ENCODE assay signal across 8 cellular contexts in the genomic region with DNA sequence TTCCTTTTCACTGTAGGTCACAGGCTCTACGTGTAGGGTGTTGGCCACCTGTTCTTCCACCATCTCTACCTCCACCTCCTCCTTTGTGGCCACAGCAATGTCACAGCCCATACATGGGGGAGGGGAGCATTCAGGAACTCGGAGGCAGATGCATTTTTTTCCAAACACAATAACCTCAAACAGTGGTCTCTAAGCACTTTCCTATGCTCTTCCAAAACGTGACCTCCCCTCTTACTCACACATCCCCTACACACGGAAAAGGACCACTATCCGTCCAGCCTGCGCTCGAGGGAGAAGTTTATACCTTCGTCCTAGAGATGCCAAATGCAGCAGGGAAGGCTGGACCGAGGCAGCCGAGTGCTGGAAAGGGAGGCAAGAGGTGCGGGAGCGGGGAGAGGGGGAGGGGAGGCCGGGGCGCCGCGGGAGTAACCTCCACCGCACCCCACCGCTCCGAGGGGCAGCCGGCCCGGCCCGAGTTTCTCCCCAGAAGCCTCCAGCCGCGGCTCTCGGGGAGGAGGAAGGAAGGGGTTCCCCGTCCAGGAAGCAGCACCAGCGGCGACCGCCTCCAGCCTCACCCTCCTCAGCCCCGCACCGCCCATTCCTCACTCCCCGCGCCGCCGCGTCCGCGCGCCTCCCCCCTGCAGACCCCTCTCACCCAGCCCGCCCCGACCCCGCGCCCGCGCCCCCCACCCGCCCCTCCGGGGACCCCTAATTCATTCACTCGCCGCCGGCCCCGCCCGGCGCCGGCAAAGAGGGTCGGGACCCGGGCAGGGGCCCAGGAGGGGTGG. TPM values are rescaled to one million over a fixed set of nuclear protein-coding genes. Genes with fewer than 3 reads are reported as not detected.
A peak's percentile ranks its signal among the peaks of the same experiment; 100 is the strongest.
DNase-seq lines count a peak whose midpoint lies in the region; ATAC-seq, FAIRE-seq and TF ChIP-seq lines count a peak whose summit lies in the region.

No MANE protein-coding gene starts in this region.

- DNase-seq in 8988T (peak; percentile 7), GM18507 (ENCODE audit: extremely low spot score, insufficient read length, low read depth) (no peak), Panc1 (ENCODE audit: low read depth, low spot score) (no peak), activated gamma-delta T cell (lab: John Stamatoyannopoulos, UW) (peak; percentile 46), neuronal stem cell (ENCODE audit: low spot score) (peak; percentile 27), tibial nerve (ENCODE audit: low spot score in 2 of 2) (peak; percentile 10 to 23)

- no peak overlapping the region for H3K4ac ChIP-seq in neuronal stem cell (ENCODE audit: low read length)

- peak; percentile 71 for FAIRE-seq in GM18507 (lab: Jason Lieb, UNC)

- H2BK5ac ChIP-seq in neuronal stem cell (ENCODE audit: low read length): peak overlapping the region; percentile 62

- H3K4me1 ChIP-seq in Panc1 (ENCODE audit: control insufficient read depth, insufficient read depth, low read length) (peaks cover 9% of the 10 kb centered on the region), gastroesophageal sphincter (peaks cover 0 to 43% (median 5%) of the 10 kb centered on the region in 3 donors), neuronal stem cell (ENCODE audit: control insufficient read depth in 2 of 2, insufficient read depth in 1 of 2, low read depth in 1 of 2, low read length in 2 of 2) (peaks cover 3 to 6% of the 10 kb centered on the region in 2 donors), tibial nerve (peaks cover 0 to 27% (median 10%) of the 10 kb centered on the region in 4 donors)

- peak overlapping the region; percentile 99 for H3K18ac ChIP-seq in neuronal stem cell (ENCODE audit: low read length)

- H4K91ac ChIP-seq in neuronal stem cell (ENCODE audit: low read depth, low read length, poor library complexity): no peak overlapping the region

- peak overlapping the region; percentile 69 for H3K4me2 ChIP-seq in neuronal stem cell (ENCODE audit: insufficient read depth, low read length, poor library complexity, severe bottlenecking)

- H3K79me1 ChIP-seq in neuronal stem cell (ENCODE audit: low read depth, low read length): peaks cover 3% of the 10 kb centered on the region

- TF ChIP-seq EP300 in gastroesophageal sphincter (IDR thresholded peaks at IDR 0.05) (no peak), tibial nerve (IDR thresholded peaks at IDR 0.05) (no peak)

- TF ChIP-seq CTCF in Panc1 (IDR thresholded peaks at IDR 0.05) (no peak), gastroesophageal sphincter (IDR thresholded peaks at IDR 0.05) (no peak), tibial nerve (IDR thresholded peaks at IDR 0.05) (no peak)

- H4K8ac ChIP-seq in neuronal stem cell (ENCODE audit: low read depth, low read length): peak overlapping the region; percentile 57

- peak overlapping the region; percentile 87 for H2BK15ac ChIP-seq in neuronal stem cell (ENCODE audit: low read length)

- H2AK5ac ChIP-seq in neuronal stem cell (ENCODE audit: low read depth, low read length): peak overlapping the region; percentile 74

- peak overlapping the region; percentile 86 for H3K23ac ChIP-seq in neuronal stem cell (ENCODE audit: low read depth, low read length, poor library complexity)

- peak overlapping the region; percentile 93 for H2AFZ ChIP-seq in neuronal stem cell (ENCODE audit: low read length)

- intact Hi-C loops in Panc1 (cut with micrococcal nuclease; ENCODE audit: unreplicated experiment): no loop called here

- no peaks in the 10 kb centered on the region for H3K9me3 ChIP-seq in Panc1 (ENCODE audit: control insufficient read depth, insufficient read depth, low read depth, low read length)
- no peaks in the 10 kb centered on the region for H3K9me3 ChIP-seq in gastroesophageal sphincter
- H3K9me3 ChIP-seq in neuronal stem cell (replicated peaks in 1 of 2; ENCODE audit: control insufficient read depth in 2 of 2, insufficient read depth in 1 of 2, low read depth in 1 of 2, low read length in 2 of 2): peaks cover 0 to 5% of the 10 kb centered on the region in 2 donors
- H3K9me3 ChIP-seq in tibial nerve: no peaks in the 10 kb centered on the region

- peak; percentile 26 for ATAC-seq in HG03135 (IDR thresholded peaks at IDR 0.05; ENCODE audit: unreplicated experiment)
- peak; percentile 59 for ATAC-seq in Panc1
- ATAC-seq in gastroesophageal sphincter: peak; percentile 20

- H3K27ac ChIP-seq in Panc1 (ENCODE audit: low read length) (peak overlapping the region; percentile 67), gastroesophageal sphincter (peak overlapping the region; percentile 92 to 99 (median 96)), neuronal stem cell (replicated peaks; ENCODE audit: low read length) (peak overlapping the region; percentile 85), tibial nerve (peak overlapping the region; percentile 82 to 99 (median 98))

- H3K36me3 ChIP-seq in Panc1 (ENCODE audit: control insufficient read depth, insufficient read depth, low read length): peaks cover 2% of the 10 kb centered on the region; the same call in 1 of the 2 replicates
- H3K36me3 ChIP-seq in gastroesophageal sphincter: no peaks in the 10 kb centered on the region
- H3K36me3 ChIP-seq in neuronal stem cell (replicated peaks in 1 of 2; ENCODE audit: control insufficient read depth in 2 of 2, insufficient read depth in 2 of 2, low read length in 2 of 2): peaks cover 0 to 5% of the 10 kb centered on the region in 2 donors
- H3K36me3 ChIP-seq in tibial nerve: peaks cover 0 to 8% (median 0%) of the 10 kb centered on the region in 3 donors

- in situ Hi-C loops in Panc1 (cut with HindIII; ENCODE audit: low pct_unique_long_range_greater_than_20kb, low sequenced_read_pairs): no loop called here

- H3K14ac ChIP-seq in neuronal stem cell (ENCODE audit: low read length): peak overlapping the region; percentile 79

- 0% methylated on average over 1 to 3 of the region's 56 CpGs for WGBS in gastroesophageal sphincter (ENCODE audit: low coverage in 1 of 2), 2 donors
- no CpG with 5 or more reads among the region's 56 CpGs for WGBS in neuronal stem cell (ENCODE audit: extremely low coverage in 2 of 2, insufficient read length in 2 of 2, insufficient replicate concordance in 1 of 2), 2 donors
- 1 to 3% methylated on average over 11 to 19 of the region's 56 CpGs for WGBS in tibial nerve, 2 donors

- POLR2A ChIA-PET in Panc1 (lab: Charles Lee): interaction anchor here (0.6 to 1.0 kb wide), 4 partner anchors 22 to 1985 kb away, joined by 5 to 7 read pairs (median 6); no protein-coding TSS in a partner anchor

- H2BK120ac ChIP-seq in neuronal stem cell (ENCODE audit: low read depth, low read length): no peak overlapping the region

- H3K4me3 ChIP-seq in Panc1 (ENCODE audit: low read depth in 2 of 2, low read length in 2 of 2) (peak overlapping the region; percentile 65 to 80), gastroesophageal sphincter (peak overlapping the region; percentile 89 to 100), neuronal stem cell (ENCODE audit: low read length in 2 of 2) (peak overlapping the region; percentile 75 to 97), tibial nerve (peak overlapping the region; percentile 81 to 98 (median 88))

- CTCF ChIA-PET in Panc1 (lab: Charles Lee): interaction anchor here (0.6 kb wide), 1 partner anchor 106 kb away, joined by 3 read pairs; no protein-coding TSS in a partner anchor

- peaks cover 2% of the 10 kb centered on the region; the same call in 1 of the 2 replicates for H3K27me3 ChIP-seq in Panc1 (ENCODE audit: control insufficient read depth, insufficient read depth, low read length)
- no peaks in the 10 kb centered on the region for H3K27me3 ChIP-seq in gastroesophageal sphincter
- peaks cover 0 to 38% (median 5%) of the 10 kb centered on the region in 3 experiments for H3K27me3 ChIP-seq in neuronal stem cell (ENCODE audit: control insufficient read depth in 3 of 3, insufficient read depth in 3 of 3, low read depth in 1 of 3, low read length in 3 of 3)
- no peaks in the 10 kb centered on the region for H3K27me3 ChIP-seq in tibial nerve

- H3K9ac ChIP-seq in neuronal stem cell (ENCODE audit: low read depth, low read length, poor library complexity): peak overlapping the region; percentile 95

- no peak for TF ChIP-seq POLR2A in gastroesophageal sphincter (IDR thresholded peaks at IDR 0.05)
- TF ChIP-seq POLR2A in tibial nerve (IDR thresholded peaks at IDR 0.05): no peak

- no TSS peak for BruUV-seq in Panc1 (replicated peaks; lab: Mats Ljungman, UMichigan)

- H2BK12ac ChIP-seq in neuronal stem cell (ENCODE audit: low read length): peak overlapping the region; percentile 53

RNA-seq across cellular contexts. Expression of gene KRAS, which starts 0.6 kb away (rescaled TPM):
- total RNA-seq in Panc1 (2021; ENCODE audit: unreplicated experiment): 33.1 TPM
- 12.1 TPM for polyA plus RNA-seq in Panc1 (2012; ENCODE audit: insufficient read length)
- total RNA-seq in gastroesophageal sphincter: 10 to 100 TPM; 31.8 to 35.6 (median 33.0) TPM
- 36.2 TPM for polyA plus RNA-seq in neuronal stem cell (2013, experiment 1 of 2)
- polyA plus RNA-seq in neuronal stem cell (2013, experiment 2 of 2): 39.9 TPM
- total RNA-seq in tibial nerve: 10 to 100 TPM; 19.2 to 36.3 (median 28.0) TPM

RNA-seq across cellular contexts. Expression of gene ETFRF1, which starts 55.1 kb away (rescaled TPM):
- 12.6 TPM for total RNA-seq in Panc1 (2021; ENCODE audit: unreplicated experiment)
- 7.2 TPM for polyA plus RNA-seq in Panc1 (2012; ENCODE audit: insufficient read length)
- 10 to 100 TPM; 45.8 to 73.8 (median 47.1) TPM for total RNA-seq in gastroesophageal sphincter
- polyA plus RNA-seq in neuronal stem cell (2013, experiment 1 of 2): 31.5 TPM
- polyA plus RNA-seq in neuronal stem cell (2013, experiment 2 of 2): 31.0 TPM
- 10 to 100 TPM; 24.0 to 54.2 (median 50.0) TPM for total RNA-seq in tibial nerve

RNA-seq across cellular contexts. Expression of gene DNAI7, which starts 55.2 kb away (rescaled TPM):
- total RNA-seq in Panc1 (2021; ENCODE audit: unreplicated experiment) (0.10 TPM), gastroesophageal sphincter (1 to 10 TPM in 1 of 4 donors, under 1 TPM in 3; 0.22 to 2.3 (median 0.76) TPM), tibial nerve (1 to 10 TPM in 1 of 4 donors, under 1 TPM in 1, not detected in 2; 0.21 to 2.0 TPM)
- polyA plus RNA-seq in Panc1 (2012; ENCODE audit: insufficient read length): 0.22 TPM
- polyA plus RNA-seq in neuronal stem cell (2013, experiment 1 of 2): 0.46 TPM
- polyA plus RNA-seq in neuronal stem cell (2013, experiment 2 of 2): 0.40 TPM

Comparison
In these comparisons a context has a peak if more than half of its experiments do, and no peak if none do; other contexts are left out.
1. DNase-seq: peak in 8988T (single experiment), activated gamma-delta T cell (single experiment), neuronal stem cell (single experiment) and tibial nerve (2 of 2); none in GM18507 (single experiment) and Panc1 (single experiment).
2. Peak in every context shown above with its lines, with median percentiles within 50 percentile points of each other: ATAC-seq, H3K27ac ChIP-seq and H3K4me3 ChIP-seq.